ENCODE assay signal across 21 cellular contexts in genomic region chr13:22030321-22030720, GRCh38.
"Had no signal": no experiment of that assay in that cellular context is flagged by ENCODE, and none has a peak within 500 bp of the region (broad histone marks: within the 10 kb centered on the region; RNA-seq: fewer than 3 reads in every experiment).

No MANE protein-coding gene starts in this region.

- H3K36me3 Mint-ChIP-seq: mesothelial cell of epicardium, naive B cell had no signal

- H3K4me1 ChIP-seq: esophagus squamous epithelium, gastrocnemius medialis, heart right ventricle, left lung, lower lobe of right lung had no signal

- H3K27ac Mint-ChIP-seq: mesothelial cell of epicardium, naive B cell had no signal

- H3K9me3 Mint-ChIP-seq: mesothelial cell of epicardium, naive B cell had no signal

- H3K27me3 ChIP-seq: esophagus squamous epithelium, gastrocnemius medialis, heart right ventricle, left lung had no signal

- H3K4me3 Mint-ChIP-seq: mesothelial cell of epicardium, naive B cell had no signal

- H3K27ac ChIP-seq: coronary artery, dorsolateral prefrontal cortex, esophagus squamous epithelium, gastrocnemius medialis, heart right ventricle, left lung, lower lobe of right lung had no signal

- H3K9me3 ChIP-seq: esophagus squamous epithelium, gastrocnemius medialis, heart right ventricle, left lung, lower lobe of right lung, mucosa of descending colon had no signal

- ATAC-seq: gastrocnemius medialis, heart right ventricle, left cardiac atrium, left lung, left ventricle myocardium superior, lower lobe of right lung, mucosa of descending colon had no signal

- H3K36me3 ChIP-seq: esophagus squamous epithelium, gastrocnemius medialis, heart right ventricle, left lung, lower lobe of right lung had no signal

- H3K4me3 ChIP-seq: coronary artery, dorsolateral prefrontal cortex, esophagus squamous epithelium, gastrocnemius medialis, heart right ventricle, left lung, lower lobe of right lung, mucosa of descending colon had no signal

- DNase-seq: dermis blood vessel endothelial cell; dorsolateral prefrontal cortex; effector CD4-positive, alpha-beta T cell; effector memory CD4-positive, alpha-beta T cell; esophagus squamous epithelium; foreskin fibroblast; foreskin melanocyte; gastrocnemius medialis; glutamatergic neuron; head of caudate nucleus; heart right ventricle; hippocampal formation; left cardiac atrium; left lung; left ventricle myocardium superior; lower lobe of right lung; mesenchymal stem cell; mucosa of descending colon; naive B cell had no signal
